In genomic region chr2:144426355-144426754, GRCh38 we compare ENCODE assay signal across 1 cellular context.
TF ChIP-seq lines count a peak whose summit lies in the region.

No MANE protein-coding gene starts in this region.

TF ChIP-seq in HepG2, 621 proteins besides CTCF, POLR2A, EP300 and RAD21 (continued from another document):
- TF ChIP-seq, protein P1, sequence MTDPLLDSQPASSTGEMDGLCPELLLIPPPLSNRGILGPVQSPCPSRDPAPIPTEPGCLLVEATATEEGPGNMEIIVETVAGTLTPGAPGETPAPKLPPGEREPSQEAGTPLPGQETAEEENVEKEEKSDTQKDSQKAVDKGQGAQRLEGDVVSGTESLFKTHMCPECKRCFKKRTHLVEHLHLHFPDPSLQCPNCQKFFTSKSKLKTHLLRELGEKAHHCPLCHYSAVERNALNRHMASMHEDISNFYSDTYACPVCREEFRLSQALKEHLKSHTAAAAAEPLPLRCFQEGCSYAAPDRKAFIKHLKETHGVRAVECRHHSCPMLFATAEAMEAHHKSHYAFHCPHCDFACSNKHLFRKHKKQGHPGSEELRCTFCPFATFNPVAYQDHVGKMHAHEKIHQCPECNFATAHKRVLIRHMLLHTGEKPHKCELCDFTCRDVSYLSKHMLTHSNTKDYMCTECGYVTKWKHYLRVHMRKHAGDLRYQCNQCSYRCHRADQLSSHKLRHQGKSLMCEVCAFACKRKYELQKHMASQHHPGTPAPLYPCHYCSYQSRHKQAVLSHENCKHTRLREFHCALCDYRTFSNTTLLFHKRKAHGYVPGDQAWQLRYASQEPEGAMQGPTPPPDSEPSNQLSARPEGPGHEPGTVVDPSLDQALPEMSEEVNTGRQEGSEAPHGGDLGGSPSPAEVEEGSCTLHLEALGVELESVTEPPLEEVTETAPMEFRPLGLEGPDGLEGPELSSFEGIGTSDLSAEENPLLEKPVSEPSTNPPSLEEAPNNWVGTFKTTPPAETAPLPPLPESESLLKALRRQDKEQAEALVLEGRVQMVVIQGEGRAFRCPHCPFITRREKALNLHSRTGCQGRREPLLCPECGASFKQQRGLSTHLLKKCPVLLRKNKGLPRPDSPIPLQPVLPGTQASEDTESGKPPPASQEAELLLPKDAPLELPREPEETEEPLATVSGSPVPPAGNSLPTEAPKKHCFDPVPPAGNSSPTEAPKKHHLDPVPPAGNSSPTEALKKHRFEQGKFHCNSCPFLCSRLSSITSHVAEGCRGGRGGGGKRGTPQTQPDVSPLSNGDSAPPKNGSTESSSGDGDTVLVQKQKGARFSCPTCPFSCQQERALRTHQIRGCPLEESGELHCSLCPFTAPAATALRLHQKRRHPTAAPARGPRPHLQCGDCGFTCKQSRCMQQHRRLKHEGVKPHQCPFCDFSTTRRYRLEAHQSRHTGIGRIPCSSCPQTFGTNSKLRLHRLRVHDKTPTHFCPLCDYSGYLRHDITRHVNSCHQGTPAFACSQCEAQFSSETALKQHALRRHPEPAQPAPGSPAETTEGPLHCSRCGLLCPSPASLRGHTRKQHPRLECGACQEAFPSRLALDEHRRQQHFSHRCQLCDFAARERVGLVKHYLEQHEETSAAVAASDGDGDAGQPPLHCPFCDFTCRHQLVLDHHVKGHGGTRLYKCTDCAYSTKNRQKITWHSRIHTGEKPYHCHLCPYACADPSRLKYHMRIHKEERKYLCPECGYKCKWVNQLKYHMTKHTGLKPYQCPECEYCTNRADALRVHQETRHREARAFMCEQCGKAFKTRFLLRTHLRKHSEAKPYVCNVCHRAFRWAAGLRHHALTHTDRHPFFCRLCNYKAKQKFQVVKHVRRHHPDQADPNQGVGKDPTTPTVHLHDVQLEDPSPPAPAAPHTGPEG (CRISPR knock-in tag; IDR thresholded peaks at IDR 0.05) = no peak
- TF ChIP-seq TOPORS (CRISPR knock-in tag; IDR thresholded peaks at IDR 0.05) (no peak), HOXD1 (CRISPR knock-in tag; IDR thresholded peaks at IDR 0.05) (no peak), ZNF274 (CRISPR knock-in tag; IDR thresholded peaks at IDR 0.05) (no peak), MAFK (conservative IDR thresholded peaks at IDR 0.05 in 1 of 2, IDR thresholded peaks at IDR 0.05 in 1 of 2; ENCODE audit: low read length in 2 of 2) (peak in 1 of 2 experiments; percentile 81; a peak in 3 of 4 replicates), EEA1 (CRISPR knock-in tag; IDR thresholded peaks at IDR 0.05; ENCODE audit: borderline replicate concordance) (no peak), SP4 (CRISPR knock-in tag; IDR thresholded peaks at IDR 0.05) (no peak), ZNF768 (CRISPR knock-in tag; IDR thresholded peaks at IDR 0.05) (no peak)
- TF ChIP-seq, protein P2, sequence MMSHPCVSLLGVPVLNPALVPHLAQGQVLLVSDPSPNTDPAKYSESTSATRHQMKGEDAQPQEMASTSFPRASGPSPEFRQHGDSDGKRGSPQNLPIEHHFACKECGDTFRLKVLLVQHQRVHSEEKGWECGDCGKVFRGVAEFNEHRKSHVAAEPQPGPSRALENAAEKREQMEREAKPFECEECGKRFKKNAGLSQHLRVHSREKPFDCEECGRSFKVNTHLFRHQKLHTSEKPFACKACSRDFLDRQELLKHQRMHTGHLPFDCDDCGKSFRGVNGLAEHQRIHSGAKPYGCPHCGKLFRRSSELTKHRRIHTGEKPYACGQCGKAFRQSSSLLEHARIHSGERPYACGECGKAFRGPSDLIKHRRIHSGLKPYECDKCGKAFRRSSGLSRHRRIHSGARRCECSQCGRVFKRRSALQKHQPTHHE (CRISPR knock-in tag; IDR thresholded peaks at IDR 0.05; ENCODE audit: borderline replicate concordance) = no peak
